14 cellular contexts compared by ENCODE assay signal in the genomic region with DNA sequence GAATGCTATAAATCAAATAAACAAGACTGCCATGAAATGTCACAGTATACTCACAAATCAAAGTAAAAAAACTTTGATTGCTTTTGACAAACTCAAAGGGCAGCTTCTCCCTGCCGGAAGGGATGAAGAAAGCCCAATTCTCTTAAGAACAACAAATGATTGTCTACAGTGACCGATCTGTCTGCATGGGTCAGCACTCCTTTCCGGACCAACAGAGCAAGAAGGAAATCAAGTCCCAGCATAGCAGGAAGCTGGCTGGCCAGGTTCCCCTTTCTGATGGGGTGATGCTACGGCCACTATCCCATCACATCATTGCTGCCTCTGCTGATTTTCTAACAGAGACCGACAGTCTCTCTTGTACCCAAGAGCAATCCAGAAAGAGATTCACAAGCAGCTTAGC. TPM values are rescaled to one million over a fixed set of nuclear protein-coding genes. Genes with fewer than 3 reads are reported as not detected.
DNase-seq lines count a peak whose midpoint lies in the region; ATAC-seq, FAIRE-seq and TF ChIP-seq lines count a peak whose summit lies in the region.
"Had no signal": no experiment of that assay in that cellular context is flagged by ENCODE, and none has a peak within 500 bp of the region (broad histone marks: within the 10 kb centered on the region; RNA-seq: fewer than 3 reads in every experiment).

No MANE protein-coding gene starts in this region.

- H3K27me3 Mint-ChIP-seq in naive thymus-derived CD8-positive, alpha-beta T cell, result no peaks in the 10 kb centered on the region

- intact Hi-C loops in endothelial cell of umbilical vein (cut with micrococcal nuclease) (loop anchor here (2.0 kb wide), 1 partner anchor 34 kb away; a partner anchor contains a TSS), stomach (cut with DNase I; ENCODE audit: low total_unique reads) (no loop called here)

- CTCF ChIA-PET in endothelial cell of umbilical vein (lab: Charles Lee), result no interaction called here

- no peaks in the 10 kb centered on the region for H3K9me1 ChIP-seq in endothelial cell of umbilical vein (replicated peaks; ENCODE audit: control insufficient read depth, extremely low read depth, insufficient read depth, low read length)

- H3K79me2 ChIP-seq in endothelial cell of umbilical vein (ENCODE audit: control insufficient read depth, insufficient read depth, low read length), result no peaks in the 10 kb centered on the region

- POLR2A ChIA-PET in endothelial cell of umbilical vein (lab: Charles Lee), result no interaction called here
- POLR2A ChIA-PET in naive thymus-derived CD8-positive, alpha-beta T cell (lab: Charles Lee), result no interaction called here

- H3K9me3 ChIP-seq in endothelial cell of umbilical vein (replicated peaks; ENCODE audit: control insufficient read depth, insufficient read depth, low read length) (no peaks in the 10 kb centered on the region), stomach (no peaks in the 10 kb centered on the region)

- dilution Hi-C loops in endothelial cell of umbilical vein (cut with MboI; ENCODE audit: extremely low pct_ligation_motif_present, low sequenced_read_pairs), result no loop called here

- H3K36me3 Mint-ChIP-seq in naive thymus-derived CD8-positive, alpha-beta T cell, result peaks cover 0 to 6% (median 0%) of the 10 kb centered on the region in 3 donors

- no peak overlapping the region for H3K4me3 Mint-ChIP-seq in naive thymus-derived CD8-positive, alpha-beta T cell
- H3K4me3 Mint-ChIP-seq: HFFc6 had no signal

- WGBS in stomach, 5 donors, result 42 to 68% (median 52%) methylated on average over 5 of the region's 5 CpGs

- no peak overlapping the region for H2AFZ ChIP-seq in endothelial cell of umbilical vein (ENCODE audit: low read depth, low read length)

- DNase-seq in endothelial cell of umbilical vein (ENCODE audit: low read depth, low spot score), result peak; percentile 53
- peak; percentile 76 for DNase-seq in medulla oblongata (ENCODE audit: extremely low spot score)
- DNase-seq in stomach, result no peak
- no peak for DNase-seq in naive thymus-derived CD8-positive, alpha-beta T cell
- no peak for DNase-seq in NK-92 (lab: John Stamatoyannopoulos, UW; ENCODE audit: unreplicated experiment)
- DNase-seq in NCI-H69 (lab: John Stamatoyannopoulos, UW), result no peak
- DNase-seq in LoVo (ENCODE audit: low spot score), result no peak
- DNase-seq: activated CD4-positive, CD25-positive, alpha-beta regulatory T cell treated with anti-CD3 and anti-CD28 coated beads, Interleukin-2, amount 50 U/mL, for 72 hours; COR-L47; HFFc6; SHP77 treated with DMSO at 0.1 percent for 48 hours had no signal

- no peak overlapping the region for H3K27ac Mint-ChIP-seq in naive thymus-derived CD8-positive, alpha-beta T cell
- H3K27ac Mint-ChIP-seq: activated T-helper 2 cell treated with anti-CD3 and anti-CD28 coated beads, Interferon-gamma antibody, Interleukin-2, Interleukin-4, amounts not matched to agents 10 μg/mL and 5 μg/mL and 100 μg/mL, durations not matched to agents 14 hours and 24 hours and 36 hours; HFFc6 had no signal

- TF ChIP-seq CTCF in endothelial cell of umbilical vein (IDR thresholded peaks at IDR 0.05; ENCODE audit: extremely low read depth in 1 of 2, insufficient read depth in 1 of 2, low read depth in 1 of 2, low read length in 2 of 2) (no peak), stomach (IDR thresholded peaks at IDR 0.05) (no peak)

- TF ChIP-seq EP300 in stomach (IDR thresholded peaks at IDR 0.05), result no peak

- H3K4me1 ChIP-seq in endothelial cell of umbilical vein (ENCODE audit: control insufficient read depth, extremely low read depth, insufficient read depth, low read length), result peaks cover 25% of the 10 kb centered on the region
- peaks cover 21 to 63% (median 40%) of the 10 kb centered on the region in 4 donors for H3K4me1 ChIP-seq in stomach

- no peaks in the 10 kb centered on the region for H3K9me3 Mint-ChIP-seq in naive thymus-derived CD8-positive, alpha-beta T cell
- H3K9me3 Mint-ChIP-seq: activated T-helper 2 cell treated with anti-CD3 and anti-CD28 coated beads, Interferon-gamma antibody, Interleukin-2, Interleukin-4, amounts not matched to agents 10 μg/mL and 5 μg/mL and 100 μg/mL, durations not matched to agents 14 hours and 24 hours and 36 hours; HFFc6 had no signal

- H4K20me1 ChIP-seq in endothelial cell of umbilical vein (replicated peaks; ENCODE audit: control insufficient read depth, extremely low read depth, insufficient read depth, low read length), result no peaks in the 10 kb centered on the region

- H3K27ac ChIP-seq in endothelial cell of umbilical vein (ENCODE audit: insufficient read depth, low read depth, low read length), result no peak overlapping the region
- H3K27ac ChIP-seq in stomach, result peak overlapping the region in 3 of 5 donors; percentile 64 to 71 (median 68)

- peaks cover 0 to 39% (median 3%) of the 10 kb centered on the region in 4 donors for H3K4me1 Mint-ChIP-seq in naive thymus-derived CD8-positive, alpha-beta T cell

- H3K4me2 ChIP-seq in endothelial cell of umbilical vein (ENCODE audit: insufficient read depth, low read length), result peak overlapping the region; percentile 72

- no peak overlapping the region for H3K4me3 ChIP-seq in endothelial cell of umbilical vein (replicated peaks in 1 of 3; ENCODE audit: insufficient read depth in 1 of 3, low read depth in 1 of 3, low read length in 3 of 3)
- peak overlapping the region; percentile 9 to 25 (median 14) for H3K4me3 ChIP-seq in stomach

- TF ChIP-seq POLR2A in endothelial cell of umbilical vein (IDR thresholded peaks at IDR 0.05; ENCODE audit: low read depth, low read length), result no peak
- TF ChIP-seq POLR2A in stomach (IDR thresholded peaks at IDR 0.05), result no peak

- no peak overlapping the region for H3K9ac ChIP-seq in endothelial cell of umbilical vein (replicated peaks; ENCODE audit: extremely low read depth, insufficient read depth, low read length)

- peak; percentile 74 for FAIRE-seq in endothelial cell of umbilical vein (lab: Jason Lieb, UNC)

- ATAC-seq in HG03175 (IDR thresholded peaks at IDR 0.05; ENCODE audit: unreplicated experiment), result peak; percentile 43
- ATAC-seq in naive thymus-derived CD8-positive, alpha-beta T cell, result no peak
- ATAC-seq: left colon had no signal

- H3K36me3 ChIP-seq in endothelial cell of umbilical vein (ENCODE audit: control insufficient read depth in 2 of 2, extremely low read depth in 1 of 2, insufficient read depth in 2 of 2, low read length in 2 of 2) (no peaks in the 10 kb centered on the region), stomach (no peaks in the 10 kb centered on the region)

- no TSS peak for BruUV-seq in endothelial cell of umbilical vein (replicated peaks; lab: Mats Ljungman, UMichigan)

- H3K27me3 ChIP-seq in endothelial cell of umbilical vein (ENCODE audit: control insufficient read depth in 2 of 2, insufficient read depth in 2 of 2, low read length in 2 of 2) (no peaks in the 10 kb centered on the region), stomach (no peaks in the 10 kb centered on the region)

TF ChIP-seq in endothelial cell of umbilical vein, 7 proteins besides CTCF, POLR2A, EP300 and RAD21:
- TF ChIP-seq GATA2 (IDR thresholded peaks at IDR 0.05; ENCODE audit: insufficient read depth, insufficient read length, low read depth, low read length), result no peak
- TF ChIP-seq FOS (IDR thresholded peaks at IDR 0.05; ENCODE audit: borderline replicate concordance, insufficient read depth, low read length), result peak; percentile 16
TF ChIP-seq in endothelial cell of umbilical vein: peak in this region for 1.

RNA-seq across cellular contexts. Expression of a gene that starts 0.7 kb away (rescaled TPM):
- total RNA-seq in endothelial cell of umbilical vein (1.6 and 2.0 TPM in 2 replicates), stomach (10 to 100 TPM in 3 of 5 donors, 1 to 10 TPM in 2; 3.6 to 84.1 (median 14.6) TPM)
- polyA plus RNA-seq in endothelial cell of umbilical vein (1.3 and 1.6 TPM in 2 replicates), stomach (10 to 100 TPM in 1 of 3 donors, 1 to 10 TPM in 2; 4.5 to 19.6 (median 6.9) TPM)
- 0.44 and 0.47 TPM in 2 replicates for polyA plus RNA-seq in endothelial cell of umbilical vein (2011; cell fraction: cytosol; rRNA removed)
- polyA plus RNA-seq in endothelial cell of umbilical vein (2011; cell fraction: nucleus; rRNA removed), result 10.1 and 11.1 TPM in 2 replicates
- 0.11 and 0.99 TPM in 2 replicates for polyA plus RNA-seq in endothelial cell of umbilical vein (2012)
- polyA minus RNA-seq in endothelial cell of umbilical vein, result 2.0 and 8.7 TPM in 2 replicates
- polyA minus RNA-seq in endothelial cell of umbilical vein (2011; cell fraction: cytosol; rRNA and poly(A)+ RNA removed), result not detected
- polyA minus RNA-seq in endothelial cell of umbilical vein (2011; cell fraction: nucleus; rRNA and poly(A)+ RNA removed), result 3.9 and 5.3 TPM in 2 replicates
- 1 to 10 TPM; 5.7 to 7.4 TPM for total RNA-seq in naive thymus-derived CD8-positive, alpha-beta T cell
- under 1 TPM; 0.08 to 0.38 (median 0.36) TPM for polyA plus RNA-seq in naive thymus-derived CD8-positive, alpha-beta T cell

RNA-seq across cellular contexts. Expression of a gene that starts 34.5 kb away (rescaled TPM):
- 8.3 and 8.7 TPM in 2 replicates for total RNA-seq in endothelial cell of umbilical vein
- 6.7 and 7.1 TPM in 2 replicates for polyA plus RNA-seq in endothelial cell of umbilical vein
- polyA plus RNA-seq in endothelial cell of umbilical vein (2011; cell fraction: cytosol; rRNA removed), result 7.2 and 7.7 TPM in 2 replicates
- 3.7 and 4.0 TPM in 2 replicates for polyA plus RNA-seq in endothelial cell of umbilical vein (2011; cell fraction: nucleus; rRNA removed)
- 5.8 and 8.9 TPM in 2 replicates for polyA plus RNA-seq in endothelial cell of umbilical vein (2012)
- 5.3 and 6.1 TPM in 2 replicates for polyA minus RNA-seq in endothelial cell of umbilical vein
- 7.9 TPM for polyA minus RNA-seq in endothelial cell of umbilical vein (2011; cell fraction: cytosol; rRNA and poly(A)+ RNA removed)
- polyA minus RNA-seq in endothelial cell of umbilical vein (2011; cell fraction: nucleus; rRNA and poly(A)+ RNA removed), result 2.1 and 2.6 TPM in 2 replicates
- total RNA-seq in stomach, result 10 to 100 TPM in 4 of 5 donors, 1 to 10 TPM in 1; 8.5 to 56.6 (median 15.4) TPM
- polyA plus RNA-seq in stomach, result 10 to 100 TPM; 22.0 to 89.7 (median 30.9) TPM
- 1 to 10 TPM; 4.8 to 4.9 TPM for total RNA-seq in naive thymus-derived CD8-positive, alpha-beta T cell
- 1 to 10 TPM; 5.9 to 9.1 (median 7.2) TPM for polyA plus RNA-seq in naive thymus-derived CD8-positive, alpha-beta T cell

RNA-seq across cellular contexts. Expression of a gene that starts 57.8 kb away (rescaled TPM):
- total RNA-seq in endothelial cell of umbilical vein (not detected in 2 replicates), stomach (not detected)
- polyA plus RNA-seq in endothelial cell of umbilical vein (not detected in 2 replicates), stomach (under 1 TPM; 0.19 to 0.46 (median 0.20) TPM)
- not detected in 2 replicates for polyA plus RNA-seq in endothelial cell of umbilical vein (2011; cell fraction: cytosol; rRNA removed)
- polyA plus RNA-seq in endothelial cell of umbilical vein (2011; cell fraction: nucleus; rRNA removed), result 0.24 TPM in 1 of 2 replicates, not detected in the other
- not detected in 2 replicates for polyA plus RNA-seq in endothelial cell of umbilical vein (2012)
- polyA minus RNA-seq in endothelial cell of umbilical vein, result 0.68 TPM in 1 of 2 replicates, not detected in the other
- polyA minus RNA-seq in endothelial cell of umbilical vein (2011; cell fraction: cytosol; rRNA and poly(A)+ RNA removed), result not detected
- 0.29 and 1.1 TPM in 2 replicates for polyA minus RNA-seq in endothelial cell of umbilical vein (2011; cell fraction: nucleus; rRNA and poly(A)+ RNA removed)
- under 1 TPM in 1 of 2 experiments, not detected in 1; 0.93 TPM for total RNA-seq in naive thymus-derived CD8-positive, alpha-beta T cell
- polyA plus RNA-seq in naive thymus-derived CD8-positive, alpha-beta T cell, result not detected
- total RNA-seq: activated T-helper 2 cell treated with anti-CD3 and anti-CD28 coated beads, Interferon-gamma antibody, Interleukin-2, Interleukin-4, amounts not matched to agents 10 μg/mL and 5 μg/mL and 100 μg/mL, durations not matched to agents 14 hours and 24 hours and 36 hours; HFFc6 had no signal

Comparison
In these comparisons a context has a peak if more than half of its experiments do, and no peak if none do; other contexts are left out.
1. DNase-seq: peak in endothelial cell of umbilical vein (single experiment) and medulla oblongata (single experiment); none in stomach (single experiment), naive thymus-derived CD8-positive, alpha-beta T cell (0 of 10), NK-92 (single experiment), NCI-H69 (single experiment) and LoVo (single experiment).
2. H3K4me3 ChIP-seq: peak in stomach (4 of 4); none in endothelial cell of umbilical vein (0 of 3).